Comparison of ENCODE assay signal across 1 cellular context in the genomic region with DNA sequence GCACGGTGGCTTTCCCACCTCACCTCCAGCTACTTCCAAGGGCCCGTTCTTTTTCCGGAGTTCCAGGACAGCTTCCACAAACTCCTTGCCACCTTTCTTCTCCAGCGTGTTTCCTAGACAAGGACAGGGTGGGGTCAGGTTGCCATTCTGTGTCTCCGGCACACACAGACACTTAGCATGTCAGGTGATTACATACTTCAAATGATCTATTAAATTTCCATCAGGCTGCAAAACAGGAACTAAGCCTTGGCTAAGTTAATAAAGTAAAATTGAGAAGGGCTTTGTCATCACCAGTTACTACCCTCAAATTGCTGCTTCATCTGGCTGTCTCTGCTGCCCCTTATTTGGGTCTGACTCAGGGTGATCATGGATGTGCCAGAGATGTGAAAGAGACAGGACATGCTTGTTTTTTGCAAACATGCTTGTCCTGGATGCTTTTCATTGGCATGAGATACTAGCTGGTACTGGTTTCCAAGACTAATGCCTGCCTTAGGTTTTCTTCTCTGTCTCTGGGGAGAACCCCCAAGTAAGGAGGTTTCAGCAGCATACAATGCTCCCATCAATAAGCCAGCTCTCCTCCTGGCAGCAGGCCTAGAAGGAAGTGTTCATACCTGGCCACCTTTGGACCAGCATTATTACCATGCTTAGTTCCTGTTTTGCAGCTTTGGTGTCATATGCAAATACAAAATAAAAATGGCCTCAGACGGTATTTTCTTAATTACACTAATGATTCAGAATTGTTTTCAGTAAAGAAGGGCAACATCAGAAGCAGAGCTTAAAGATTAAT.
TF ChIP-seq lines count a peak whose summit lies in the region.

No MANE protein-coding gene starts in this region.

TF ChIP-seq in IMR-90, 13 proteins besides CTCF, POLR2A, EP300 and RAD21:
- TF ChIP-seq BHLHE40 (IDR thresholded peaks at IDR 0.05; ENCODE audit: low read depth, low read length) (no peak), MAFK (IDR thresholded peaks at IDR 0.05; ENCODE audit: low read depth, low read length) (no peak)
